Comparison of ENCODE assay signal across 1 cellular context in genomic region chr3:50326182-50326541, GRCh38.
TF ChIP-seq lines count a peak whose summit lies in the region.

No MANE protein-coding gene starts in this region.

TF ChIP-seq in HepG2, 621 proteins besides CTCF, POLR2A, EP300 and RAD21:
- TF ChIP-seq ZNF639 (CRISPR knock-in tag; conservative IDR thresholded peaks at IDR 0.05) (no peak), AGO2 (optimal IDR thresholded peaks at IDR 0.05; ENCODE audit: low read depth, low read length) (peak; percentile 18), ZFAT (CRISPR knock-in tag; conservative IDR thresholded peaks at IDR 0.05) (no peak)
- TF ChIP-seq, protein P1, sequence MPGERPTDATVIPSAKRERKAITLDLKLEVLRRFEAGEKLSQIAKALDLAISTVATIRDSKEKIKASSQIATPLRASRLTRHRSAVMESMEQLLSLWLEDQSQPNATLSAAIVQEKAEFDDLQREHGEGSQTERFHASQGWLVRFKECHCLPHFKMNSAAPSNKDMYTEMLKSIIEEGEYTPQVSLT (CRISPR knock-in tag; IDR thresholded peaks at IDR 0.05; ENCODE audit: borderline replicate concordance, low read depth) = no peak
